ENCODE assay signal across 1 cellular context in the genomic region with DNA sequence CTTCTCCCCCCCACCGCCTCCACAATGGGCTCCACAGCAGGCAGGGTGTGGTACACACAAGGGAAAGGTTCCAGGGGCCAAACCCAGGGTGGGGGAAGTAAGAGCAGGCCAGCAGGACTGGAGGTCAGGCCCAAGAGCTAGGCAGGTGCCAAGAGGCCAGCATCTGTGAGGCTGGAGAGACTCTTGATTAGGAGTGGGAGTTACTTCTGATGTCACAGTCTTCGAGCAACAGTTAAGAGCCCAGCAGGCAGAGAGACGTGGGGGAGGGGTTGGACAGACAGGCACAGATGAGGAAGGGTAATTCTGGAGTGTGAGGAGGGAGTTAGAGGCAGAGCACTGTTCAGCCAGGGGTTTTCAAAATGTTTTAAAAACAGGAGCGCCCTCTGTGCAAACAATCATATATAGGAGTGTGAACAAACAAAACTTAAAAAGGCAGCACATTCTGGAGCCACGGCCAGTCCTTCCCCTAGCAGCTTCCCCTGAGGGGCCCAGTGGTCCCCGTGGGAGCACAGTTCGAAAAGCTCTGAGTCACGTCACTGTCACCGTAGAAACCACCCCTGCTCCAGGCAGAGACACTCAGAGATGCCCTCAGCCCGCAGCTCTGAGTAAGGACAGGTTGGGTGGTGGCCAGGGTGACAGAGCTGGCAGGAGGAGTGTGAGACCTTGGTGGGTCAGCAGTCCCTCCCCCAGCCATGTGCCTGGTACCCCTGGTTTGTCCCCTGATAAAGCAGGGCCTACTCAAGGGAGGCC.
A peak's percentile ranks its signal among the peaks of the same experiment; 100 is the strongest.
TF ChIP-seq lines count a peak whose summit lies in the region.

No MANE protein-coding gene starts in this region.

TF ChIP-seq in K562, 482 proteins besides CTCF, POLR2A, EP300 and RAD21 (continued from another document and continues in another):
- TF ChIP-seq, protein P1, sequence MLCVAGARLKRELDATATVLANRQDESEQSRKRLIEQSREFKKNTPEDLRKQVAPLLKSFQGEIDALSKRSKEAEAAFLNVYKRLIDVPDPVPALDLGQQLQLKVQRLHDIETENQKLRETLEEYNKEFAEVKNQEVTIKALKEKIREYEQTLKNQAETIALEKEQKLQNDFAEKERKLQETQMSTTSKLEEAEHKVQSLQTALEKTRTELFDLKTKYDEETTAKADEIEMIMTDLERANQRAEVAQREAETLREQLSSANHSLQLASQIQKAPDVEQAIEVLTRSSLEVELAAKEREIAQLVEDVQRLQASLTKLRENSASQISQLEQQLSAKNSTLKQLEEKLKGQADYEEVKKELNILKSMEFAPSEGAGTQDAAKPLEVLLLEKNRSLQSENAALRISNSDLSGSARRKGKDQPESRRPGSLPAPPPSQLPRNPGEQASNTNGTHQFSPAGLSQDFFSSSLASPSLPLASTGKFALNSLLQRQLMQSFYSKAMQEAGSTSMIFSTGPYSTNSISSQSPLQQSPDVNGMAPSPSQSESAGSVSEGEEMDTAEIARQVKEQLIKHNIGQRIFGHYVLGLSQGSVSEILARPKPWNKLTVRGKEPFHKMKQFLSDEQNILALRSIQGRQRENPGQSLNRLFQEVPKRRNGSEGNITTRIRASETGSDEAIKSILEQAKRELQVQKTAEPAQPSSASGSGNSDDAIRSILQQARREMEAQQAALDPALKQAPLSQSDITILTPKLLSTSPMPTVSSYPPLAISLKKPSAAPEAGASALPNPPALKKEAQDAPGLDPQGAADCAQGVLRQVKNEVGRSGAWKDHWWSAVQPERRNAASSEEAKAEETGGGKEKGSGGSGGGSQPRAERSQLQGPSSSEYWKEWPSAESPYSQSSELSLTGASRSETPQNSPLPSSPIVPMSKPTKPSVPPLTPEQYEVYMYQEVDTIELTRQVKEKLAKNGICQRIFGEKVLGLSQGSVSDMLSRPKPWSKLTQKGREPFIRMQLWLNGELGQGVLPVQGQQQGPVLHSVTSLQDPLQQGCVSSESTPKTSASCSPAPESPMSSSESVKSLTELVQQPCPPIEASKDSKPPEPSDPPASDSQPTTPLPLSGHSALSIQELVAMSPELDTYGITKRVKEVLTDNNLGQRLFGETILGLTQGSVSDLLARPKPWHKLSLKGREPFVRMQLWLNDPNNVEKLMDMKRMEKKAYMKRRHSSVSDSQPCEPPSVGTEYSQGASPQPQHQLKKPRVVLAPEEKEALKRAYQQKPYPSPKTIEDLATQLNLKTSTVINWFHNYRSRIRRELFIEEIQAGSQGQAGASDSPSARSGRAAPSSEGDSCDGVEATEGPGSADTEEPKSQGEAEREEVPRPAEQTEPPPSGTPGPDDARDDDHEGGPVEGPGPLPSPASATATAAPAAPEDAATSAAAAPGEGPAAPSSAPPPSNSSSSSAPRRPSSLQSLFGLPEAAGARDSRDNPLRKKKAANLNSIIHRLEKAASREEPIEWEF (CRISPR knock-in tag; IDR thresholded peaks at IDR 0.05): no peak
- no peak for TF ChIP-seq TEAD1 (CRISPR knock-in tag; IDR thresholded peaks at IDR 0.05)
- TF ChIP-seq NFIC (IDR thresholded peaks at IDR 0.05): peak; percentile 60
- TF ChIP-seq HNRNPUL1 (IDR thresholded peaks at IDR 0.05; ENCODE audit: low read length): no peak
- TF ChIP-seq, protein P2, sequence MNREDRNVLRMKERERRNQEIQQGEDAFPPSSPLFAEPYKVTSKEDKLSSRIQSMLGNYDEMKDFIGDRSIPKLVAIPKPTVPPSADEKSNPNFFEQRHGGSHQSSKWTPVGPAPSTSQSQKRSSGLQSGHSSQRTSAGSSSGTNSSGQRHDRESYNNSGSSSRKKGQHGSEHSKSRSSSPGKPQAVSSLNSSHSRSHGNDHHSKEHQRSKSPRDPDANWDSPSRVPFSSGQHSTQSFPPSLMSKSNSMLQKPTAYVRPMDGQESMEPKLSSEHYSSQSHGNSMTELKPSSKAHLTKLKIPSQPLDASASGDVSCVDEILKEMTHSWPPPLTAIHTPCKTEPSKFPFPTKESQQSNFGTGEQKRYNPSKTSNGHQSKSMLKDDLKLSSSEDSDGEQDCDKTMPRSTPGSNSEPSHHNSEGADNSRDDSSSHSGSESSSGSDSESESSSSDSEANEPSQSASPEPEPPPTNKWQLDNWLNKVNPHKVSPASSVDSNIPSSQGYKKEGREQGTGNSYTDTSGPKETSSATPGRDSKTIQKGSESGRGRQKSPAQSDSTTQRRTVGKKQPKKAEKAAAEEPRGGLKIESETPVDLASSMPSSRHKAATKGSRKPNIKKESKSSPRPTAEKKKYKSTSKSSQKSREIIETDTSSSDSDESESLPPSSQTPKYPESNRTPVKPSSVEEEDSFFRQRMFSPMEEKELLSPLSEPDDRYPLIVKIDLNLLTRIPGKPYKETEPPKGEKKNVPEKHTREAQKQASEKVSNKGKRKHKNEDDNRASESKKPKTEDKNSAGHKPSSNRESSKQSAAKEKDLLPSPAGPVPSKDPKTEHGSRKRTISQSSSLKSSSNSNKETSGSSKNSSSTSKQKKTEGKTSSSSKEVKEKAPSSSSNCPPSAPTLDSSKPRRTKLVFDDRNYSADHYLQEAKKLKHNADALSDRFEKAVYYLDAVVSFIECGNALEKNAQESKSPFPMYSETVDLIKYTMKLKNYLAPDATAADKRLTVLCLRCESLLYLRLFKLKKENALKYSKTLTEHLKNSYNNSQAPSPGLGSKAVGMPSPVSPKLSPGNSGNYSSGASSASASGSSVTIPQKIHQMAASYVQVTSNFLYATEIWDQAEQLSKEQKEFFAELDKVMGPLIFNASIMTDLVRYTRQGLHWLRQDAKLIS (CRISPR knock-in tag; IDR thresholded peaks at IDR 0.05): no peak
- TF ChIP-seq JUND (IDR thresholded peaks at IDR 0.05; ENCODE audit: borderline replicate concordance, low read depth, low read length): peak; percentile 64; the same call in 1 of the 2 replicates
- TF ChIP-seq JUND (tag; IDR thresholded peaks at IDR 0.05; ENCODE audit: borderline replicate concordance, low read depth, low read length): peak; percentile 77; the same call in 2 of the 3 replicates
- TF ChIP-seq KLF16 (IDR thresholded peaks at IDR 0.05): peak; percentile 48; the same call in 1 of the 2 replicates
- TF ChIP-seq, protein P3, sequence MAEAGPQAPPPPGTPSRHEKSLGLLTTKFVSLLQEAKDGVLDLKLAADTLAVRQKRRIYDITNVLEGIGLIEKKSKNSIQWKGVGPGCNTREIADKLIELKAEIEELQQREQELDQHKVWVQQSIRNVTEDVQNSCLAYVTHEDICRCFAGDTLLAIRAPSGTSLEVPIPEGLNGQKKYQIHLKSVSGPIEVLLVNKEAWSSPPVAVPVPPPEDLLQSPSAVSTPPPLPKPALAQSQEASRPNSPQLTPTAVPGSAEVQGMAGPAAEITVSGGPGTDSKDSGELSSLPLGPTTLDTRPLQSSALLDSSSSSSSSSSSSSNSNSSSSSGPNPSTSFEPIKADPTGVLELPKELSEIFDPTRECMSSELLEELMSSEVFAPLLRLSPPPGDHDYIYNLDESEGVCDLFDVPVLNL (CRISPR knock-in tag; IDR thresholded peaks at IDR 0.05; ENCODE audit: low read depth): no peak
- peak; percentile 86 for TF ChIP-seq ZBTB7A (IDR thresholded peaks at IDR 0.05; ENCODE audit: borderline replicate concordance, control insufficient read depth, low read depth, low read length)
- peak; percentile 40; the same call in 1 of the 2 replicates for TF ChIP-seq TAL1 (IDR thresholded peaks at IDR 0.05)
- TF ChIP-seq, protein P4, sequence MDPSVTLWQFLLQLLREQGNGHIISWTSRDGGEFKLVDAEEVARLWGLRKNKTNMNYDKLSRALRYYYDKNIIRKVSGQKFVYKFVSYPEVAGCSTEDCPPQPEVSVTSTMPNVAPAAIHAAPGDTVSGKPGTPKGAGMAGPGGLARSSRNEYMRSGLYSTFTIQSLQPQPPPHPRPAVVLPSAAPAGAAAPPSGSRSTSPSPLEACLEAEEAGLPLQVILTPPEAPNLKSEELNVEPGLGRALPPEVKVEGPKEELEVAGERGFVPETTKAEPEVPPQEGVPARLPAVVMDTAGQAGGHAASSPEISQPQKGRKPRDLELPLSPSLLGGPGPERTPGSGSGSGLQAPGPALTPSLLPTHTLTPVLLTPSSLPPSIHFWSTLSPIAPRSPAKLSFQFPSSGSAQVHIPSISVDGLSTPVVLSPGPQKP (CRISPR knock-in tag; IDR thresholded peaks at IDR 0.05): no peak
- no peak for TF ChIP-seq ZNF239 (CRISPR knock-in tag; IDR thresholded peaks at IDR 0.05)
- TF ChIP-seq, protein P5, sequence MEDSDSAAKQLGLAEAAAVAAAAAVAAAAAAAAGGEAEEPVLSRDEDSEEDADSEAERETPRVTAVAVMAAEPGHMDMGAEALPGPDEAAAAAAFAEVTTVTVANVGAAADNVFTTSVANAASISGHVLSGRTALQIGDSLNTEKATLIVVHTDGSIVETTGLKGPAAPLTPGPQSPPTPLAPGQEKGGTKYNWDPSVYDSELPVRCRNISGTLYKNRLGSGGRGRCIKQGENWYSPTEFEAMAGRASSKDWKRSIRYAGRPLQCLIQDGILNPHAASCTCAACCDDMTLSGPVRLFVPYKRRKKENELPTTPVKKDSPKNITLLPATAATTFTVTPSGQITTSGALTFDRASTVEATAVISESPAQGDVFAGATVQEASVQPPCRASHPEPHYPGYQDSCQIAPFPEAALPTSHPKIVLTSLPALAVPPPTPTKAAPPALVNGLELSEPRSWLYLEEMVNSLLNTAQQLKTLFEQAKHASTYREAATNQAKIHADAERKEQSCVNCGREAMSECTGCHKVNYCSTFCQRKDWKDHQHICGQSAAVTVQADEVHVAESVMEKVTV (CRISPR knock-in tag; IDR thresholded peaks at IDR 0.05): 0 out of 2 replicates have a peak, but pooled peaks have one; percentile 12
- no peak for TF ChIP-seq MCM2 (IDR thresholded peaks at IDR 0.05; ENCODE audit: low read depth)
- no peak for TF ChIP-seq EZH2 (IDR thresholded peaks at IDR 0.05; ENCODE audit: borderline replicate concordance, low read depth, low read length)
- no peak for TF ChIP-seq BRD9 (IDR thresholded peaks at IDR 0.05; ENCODE audit: low read depth, partially characterized antibody)
- TF ChIP-seq MECOM (CRISPR knock-in tag; IDR thresholded peaks at IDR 0.05): no peak
- no peak for TF ChIP-seq ZNF134 (CRISPR knock-in tag; conservative IDR thresholded peaks at IDR 0.05)
- no peak for TF ChIP-seq CCAR2 (IDR thresholded peaks at IDR 0.05; ENCODE audit: low read depth, low read length)
- TF ChIP-seq, protein P6, sequence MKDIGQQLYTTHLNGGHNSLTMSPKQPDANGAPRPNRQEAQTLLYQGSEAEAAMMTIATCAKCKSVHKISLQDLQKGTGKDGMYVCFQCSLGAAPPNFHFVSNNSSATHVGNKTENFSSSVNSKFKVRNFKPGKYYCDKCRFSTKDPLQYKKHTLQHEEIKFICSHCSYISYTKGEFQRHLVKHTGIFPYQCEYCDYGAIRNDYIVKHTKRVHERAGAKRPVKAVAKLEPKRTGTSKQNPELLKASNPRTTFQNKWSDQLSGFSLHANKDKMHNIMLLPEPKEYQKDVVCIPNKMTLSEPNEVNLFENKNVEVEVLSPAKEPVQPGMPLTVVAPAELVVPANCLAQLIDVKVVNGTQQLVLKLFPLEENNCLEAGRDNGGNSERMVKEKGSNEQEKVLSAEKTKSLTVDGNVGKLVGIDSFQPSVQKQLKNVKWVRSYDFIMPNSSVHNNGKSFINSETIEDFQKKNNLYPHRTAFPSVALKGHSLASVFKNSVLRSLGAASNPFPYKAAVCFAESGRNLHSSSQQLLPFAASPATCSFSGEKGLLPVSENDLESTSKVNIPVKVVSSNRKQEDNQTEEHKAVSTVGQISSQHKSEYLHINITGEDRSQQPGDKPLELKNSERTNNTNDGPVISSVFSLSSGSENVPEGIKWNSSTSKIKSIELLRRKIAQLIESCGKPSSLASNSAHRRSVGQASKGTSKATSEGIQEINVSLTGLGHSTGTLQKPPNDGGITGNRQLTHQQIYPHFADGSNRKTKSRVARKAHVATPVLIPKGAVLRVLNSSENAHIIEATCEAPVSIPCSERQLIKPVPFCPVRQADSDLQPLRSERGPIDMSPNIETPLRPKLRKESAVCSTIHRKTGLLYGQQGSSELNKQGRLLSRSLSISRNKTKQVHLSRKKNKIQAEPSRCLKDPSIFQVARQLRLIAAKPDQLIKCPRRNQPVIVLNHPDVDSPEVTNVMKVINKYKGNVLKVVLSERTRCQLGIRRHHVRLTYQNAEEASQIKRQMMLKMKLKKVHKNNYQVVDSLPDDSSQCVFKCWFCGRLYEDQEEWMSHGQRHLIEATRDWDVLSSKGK (CRISPR knock-in tag; IDR thresholded peaks at IDR 0.05): no peak
- TF ChIP-seq RBM25 (IDR thresholded peaks at IDR 0.05; ENCODE audit: low read depth, low read length, severe bottlenecking): no peak
- TF ChIP-seq COPS2 (conservative IDR thresholded peaks at IDR 0.05): no peak
- no peak for TF ChIP-seq GABPB2 (CRISPR knock-in tag; conservative IDR thresholded peaks at IDR 0.05)
- no peak for TF ChIP-seq KDM2B (CRISPR knock-in tag; IDR thresholded peaks at IDR 0.05)
- TF ChIP-seq ZNF699 (CRISPR knock-in tag; IDR thresholded peaks at IDR 0.05; ENCODE audit: insufficient replicate concordance): no peak
- TF ChIP-seq, protein P7, sequence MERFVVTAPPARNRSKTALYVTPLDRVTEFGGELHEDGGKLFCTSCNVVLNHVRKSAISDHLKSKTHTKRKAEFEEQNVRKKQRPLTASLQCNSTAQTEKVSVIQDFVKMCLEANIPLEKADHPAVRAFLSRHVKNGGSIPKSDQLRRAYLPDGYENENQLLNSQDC (CRISPR knock-in tag; IDR thresholded peaks at IDR 0.05): no peak
- no peak for TF ChIP-seq ZNF274 (IDR thresholded peaks at IDR 0.05; ENCODE audit: borderline replicate concordance, low read depth, low read length)
- TF ChIP-seq, protein P8, sequence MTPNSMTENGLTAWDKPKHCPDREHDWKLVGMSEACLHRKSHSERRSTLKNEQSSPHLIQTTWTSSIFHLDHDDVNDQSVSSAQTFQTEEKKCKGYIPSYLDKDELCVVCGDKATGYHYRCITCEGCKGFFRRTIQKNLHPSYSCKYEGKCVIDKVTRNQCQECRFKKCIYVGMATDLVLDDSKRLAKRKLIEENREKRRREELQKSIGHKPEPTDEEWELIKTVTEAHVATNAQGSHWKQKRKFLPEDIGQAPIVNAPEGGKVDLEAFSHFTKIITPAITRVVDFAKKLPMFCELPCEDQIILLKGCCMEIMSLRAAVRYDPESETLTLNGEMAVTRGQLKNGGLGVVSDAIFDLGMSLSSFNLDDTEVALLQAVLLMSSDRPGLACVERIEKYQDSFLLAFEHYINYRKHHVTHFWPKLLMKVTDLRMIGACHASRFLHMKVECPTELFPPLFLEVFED (CRISPR knock-in tag; conservative IDR thresholded peaks at IDR 0.05): no peak
- TF ChIP-seq ZNF830 (CRISPR knock-in tag; IDR thresholded peaks at IDR 0.05): no peak
- no peak for TF ChIP-seq FOS (IDR thresholded peaks at IDR 0.05; ENCODE audit: extremely low read depth, insufficient read length)
- no peak; the same call in 1 of the 2 replicates for TF ChIP-seq NFATC3 (IDR thresholded peaks at IDR 0.05)
- TF ChIP-seq HDAC6 (IDR thresholded peaks at IDR 0.05; ENCODE audit: low read depth, low read length): no peak
- peak; percentile 45 for TF ChIP-seq L3MBTL2 (IDR thresholded peaks at IDR 0.05)
- no peak for TF ChIP-seq PHF20 (IDR thresholded peaks at IDR 0.05; ENCODE audit: partially characterized antibody)
- no peak for TF ChIP-seq BACH1 (tag; IDR thresholded peaks at IDR 0.05)
